Comparison of ENCODE assay signal across 8 cellular contexts in the genomic region with DNA sequence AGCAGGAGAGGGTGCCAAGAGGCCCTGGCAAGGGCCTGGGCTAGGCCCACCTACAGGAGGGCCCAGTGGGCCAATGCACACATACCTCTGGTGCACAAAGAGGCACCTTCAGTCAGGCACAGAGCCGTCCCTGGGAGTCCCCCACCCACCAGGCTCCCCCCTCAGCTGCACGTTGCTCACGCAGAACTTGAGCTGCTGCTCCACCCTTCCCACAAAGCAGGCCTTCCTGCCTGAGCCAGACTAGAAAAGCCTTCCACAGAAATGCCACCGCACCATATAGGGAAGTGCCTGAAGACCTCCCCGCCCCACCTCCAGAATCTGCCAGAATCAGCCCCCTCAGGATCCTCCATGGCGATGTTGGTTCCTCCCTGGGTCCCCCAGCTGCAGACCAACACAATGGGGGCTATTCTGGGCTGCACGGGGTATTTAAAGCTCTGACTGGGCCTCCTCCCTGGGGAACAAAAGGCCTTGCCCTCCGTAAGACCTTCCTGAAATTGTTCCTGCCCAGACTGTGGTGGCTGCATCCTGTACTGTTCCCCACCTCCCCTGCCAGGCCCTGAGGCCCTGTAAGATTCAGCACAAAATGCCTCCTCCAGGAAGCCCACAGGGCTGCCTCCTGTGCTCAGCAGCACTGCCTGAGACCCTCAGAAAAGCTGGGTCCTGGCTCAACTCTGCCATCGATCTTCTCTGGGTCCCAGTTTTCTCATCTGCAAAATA. TPM values are rescaled to one million over a fixed set of nuclear protein-coding genes. Genes with fewer than 3 reads are reported as not detected.
A peak's percentile ranks its signal among the peaks of the same experiment; 100 is the strongest.
DNase-seq lines count a peak whose midpoint lies in the region; ATAC-seq and TF ChIP-seq lines count a peak whose summit lies in the region.

No MANE protein-coding gene starts in this region.

- peak; percentile 56 for ATAC-seq in CD8-positive, alpha-beta T cell
- ATAC-seq in naive B cell (ENCODE audit: low read depth in 2 of 2), result peak; percentile 67 to 79

- in situ Hi-C loops in transverse colon (cut with MboI; ENCODE audit: low pct_ligation_motif_present in 1 of 4, low pct_unique_long_range_greater_than_20kb in 1 of 4, low sequenced_read_pairs in 3 of 4) (no loop called here), HAP-1 (cut with MboI; ENCODE audit: low sequenced_read_pairs) (no loop called here)

- POLR2A ChIA-PET in CD8-positive, alpha-beta T cell (lab: Charles Lee), result no interaction called here

- H3K36me3 ChIP-seq in CD8-positive, alpha-beta T cell (ENCODE audit: insufficient read depth, low read length), result no peaks in the 10 kb centered on the region
- H3K36me3 ChIP-seq in Peyer's patch (no peaks in the 10 kb centered on the region), transverse colon (no peaks in the 10 kb centered on the region), HAP-1 (replicated peaks) (no peaks in the 10 kb centered on the region)

- H3K4me1 Mint-ChIP-seq in CD8-positive, alpha-beta T cell (ENCODE audit: low read depth), result peaks cover 13% of the 10 kb centered on the region
- peaks cover 98% of the 10 kb centered on the region for H3K4me1 Mint-ChIP-seq in dendritic cell treated with granulocyte-macrophage colony-stimulating factor and Interleukin-4, amounts not matched to agents 40 ng/mL and 50 ng/mL, for 4 days (ENCODE audit: low read depth)
- H3K4me1 Mint-ChIP-seq in naive B cell (peaks cover 12 to 20% (median 18%) of the 10 kb centered on the region in 3 donors), immature natural killer cell (peaks cover 9 to 10% of the 10 kb centered on the region in 2 donors)

- TF ChIP-seq EP300 in transverse colon (IDR thresholded peaks at IDR 0.05; ENCODE audit: low read depth), result no peak

- H3K27ac Mint-ChIP-seq in CD8-positive, alpha-beta T cell, result peak overlapping the region; percentile 62
- peak overlapping the region; percentile 93 for H3K27ac Mint-ChIP-seq in dendritic cell treated with granulocyte-macrophage colony-stimulating factor and Interleukin-4, amounts not matched to agents 40 ng/mL and 50 ng/mL, for 4 days
- H3K27ac Mint-ChIP-seq in naive B cell, result peak overlapping the region in 4 of 6 donors; percentile 29 to 94 (median 51)
- H3K27ac Mint-ChIP-seq in immature natural killer cell, result peak overlapping the region in 1 of 6 donors; percentile 11

- TF ChIP-seq POLR2A in Peyer's patch (IDR thresholded peaks at IDR 0.05), result no peak
- TF ChIP-seq POLR2A in transverse colon (IDR thresholded peaks at IDR 0.05), result no peak

- DNase-seq in CD8-positive, alpha-beta T cell, result peak in 2 of 7 experiments; percentile 23 to 24
- no peak for DNase-seq in Peyer's patch
- DNase-seq in naive B cell, result peak; percentile 7
- DNase-seq in transverse colon, result no peak
- DNase-seq in immature natural killer cell, result no peak
- no peak for DNase-seq in HAP-1 (ENCODE audit: low spot score in 2 of 2)
- no peak for DNase-seq in NCI-H146 (lab: John Stamatoyannopoulos, UW)

- H3K27me3 ChIP-seq in CD8-positive, alpha-beta T cell (ENCODE audit: insufficient read depth, low read length), result no peaks in the 10 kb centered on the region
- H3K27me3 ChIP-seq in Peyer's patch (no peaks in the 10 kb centered on the region), transverse colon (no peaks in the 10 kb centered on the region), HAP-1 (ENCODE audit: low read depth) (no peaks in the 10 kb centered on the region)

- H3K4me3 ChIP-seq in CD8-positive, alpha-beta T cell (ENCODE audit: low read depth, low read length), result no peak overlapping the region
- H3K4me3 ChIP-seq in Peyer's patch, result no peak overlapping the region
- no peak overlapping the region for H3K4me3 ChIP-seq in transverse colon
- no peak overlapping the region for H3K4me3 ChIP-seq in HAP-1

- 70% methylated on average over 9 of the region's 9 CpGs; no CpG with 5 or more reads in 1 of the 2 donors for WGBS in transverse colon (ENCODE audit: low coverage in 1 of 2), 2 donors

- CTCF ChIA-PET in CD8-positive, alpha-beta T cell (lab: Charles Lee), result interaction anchor here (1.2 kb wide), 1 partner anchor 53 kb away, joined by 3 read pairs; no protein-coding TSS in a partner anchor

- no peaks in the 10 kb centered on the region for H3K9me3 ChIP-seq in CD8-positive, alpha-beta T cell (ENCODE audit: low read length)
- no peaks in the 10 kb centered on the region for H3K9me3 ChIP-seq in Peyer's patch
- no peaks in the 10 kb centered on the region for H3K9me3 ChIP-seq in transverse colon
- H3K9me3 ChIP-seq in HAP-1, result no peaks in the 10 kb centered on the region

- intact Hi-C loops in CD8-positive, alpha-beta T cell (cut with DNase I, micrococcal nuclease), result no loop called here
- intact Hi-C loops in dendritic cell treated with granulocyte-macrophage colony-stimulating factor and Interleukin-4, amounts not matched to agents 40 ng/mL and 50 ng/mL, for 4 days (cut with micrococcal nuclease), result no loop called here
- intact Hi-C loops in transverse colon (cut with DNase I; ENCODE audit: low total_unique reads), result no loop called here

- no peak for TF ChIP-seq CTCF in CD8-positive, alpha-beta T cell (IDR thresholded peaks at IDR 0.05)
- no peak for TF ChIP-seq CTCF in Peyer's patch (IDR thresholded peaks at IDR 0.05)
- no peak for TF ChIP-seq CTCF in transverse colon (IDR thresholded peaks at IDR 0.05)

- H3K27me3 Mint-ChIP-seq in CD8-positive, alpha-beta T cell (ENCODE audit: low read depth), result no peaks in the 10 kb centered on the region
- no peaks in the 10 kb centered on the region for H3K27me3 Mint-ChIP-seq in dendritic cell treated with granulocyte-macrophage colony-stimulating factor and Interleukin-4, amounts not matched to agents 40 ng/mL and 50 ng/mL, for 4 days
- no peaks in the 10 kb centered on the region for H3K27me3 Mint-ChIP-seq in naive B cell
- peaks cover 0 to 3% (median 0%) of the 10 kb centered on the region in 3 donors for H3K27me3 Mint-ChIP-seq in immature natural killer cell (ENCODE audit: low read depth in 3 of 3)

- no peak overlapping the region for H3K27ac ChIP-seq in CD8-positive, alpha-beta T cell (ENCODE audit: low read depth, low read length)
- H3K27ac ChIP-seq in Peyer's patch (peak overlapping the region; percentile 56 to 88 (median 76)), transverse colon (peak overlapping the region; percentile 74 to 98 (median 94))

- H3K4me3 Mint-ChIP-seq in CD8-positive, alpha-beta T cell, result no peak overlapping the region
- H3K4me3 Mint-ChIP-seq in dendritic cell treated with granulocyte-macrophage colony-stimulating factor and Interleukin-4, amounts not matched to agents 40 ng/mL and 50 ng/mL, for 4 days, result peak overlapping the region; percentile 58
- H3K4me3 Mint-ChIP-seq in naive B cell (peak overlapping the region in 3 of 8 donors; percentile 27 to 83 (median 78)), immature natural killer cell (no peak overlapping the region)

- H3K4me1 ChIP-seq in CD8-positive, alpha-beta T cell (ENCODE audit: insufficient read depth, low read length), result peaks cover 5% of the 10 kb centered on the region
- H3K4me1 ChIP-seq in Peyer's patch (peaks cover 0 to 76% (median 9%) of the 10 kb centered on the region in 4 donors), transverse colon (peaks cover 61 to 98% (median 76%) of the 10 kb centered on the region in 4 donors), HAP-1 (no peaks in the 10 kb centered on the region)

- no peaks in the 10 kb centered on the region for H3K9me3 Mint-ChIP-seq in CD8-positive, alpha-beta T cell
- H3K9me3 Mint-ChIP-seq in dendritic cell treated with granulocyte-macrophage colony-stimulating factor and Interleukin-4, amounts not matched to agents 40 ng/mL and 50 ng/mL, for 4 days, result no peaks in the 10 kb centered on the region
- H3K9me3 Mint-ChIP-seq in naive B cell (no peaks in the 10 kb centered on the region), immature natural killer cell (no peaks in the 10 kb centered on the region)

- H3K36me3 Mint-ChIP-seq in CD8-positive, alpha-beta T cell, result no peaks in the 10 kb centered on the region
- H3K36me3 Mint-ChIP-seq in dendritic cell treated with granulocyte-macrophage colony-stimulating factor and Interleukin-4, amounts not matched to agents 40 ng/mL and 50 ng/mL, for 4 days (ENCODE audit: low read depth), result no peaks in the 10 kb centered on the region
- H3K36me3 Mint-ChIP-seq in naive B cell (no peaks in the 10 kb centered on the region), immature natural killer cell (no peaks in the 10 kb centered on the region)

RNA-seq across cellular contexts. Expression of a gene that starts 27.2 kb away (rescaled TPM):
- total RNA-seq in CD8-positive, alpha-beta T cell, result 1 to 10 TPM; 3.6 to 5.1 TPM
- 100 to 1,000 TPM in 3 of 4 donors, 10 to 100 TPM in 1; 68.7 to 199 (median 122) TPM for total RNA-seq in Peyer's patch
- under 1 TPM in 1 of 6 donors, not detected in 5; 0.07 TPM for polyA plus RNA-seq in naive B cell (ENCODE audit: low read depth in 6 of 6)
- total RNA-seq in transverse colon, result 100 to 1,000 TPM; 107 to 343 (median 228) TPM
- polyA plus RNA-seq in immature natural killer cell, result under 1 TPM in 1 of 3 donors, not detected in 2; 0.19 TPM

Comparison
In these comparisons a context has a peak if more than half of its experiments do, and no peak if none do; other contexts are left out.
1. RNA of a gene that starts 27.2 kb away (total RNA-seq): 107 to 343 TPM in transverse colon and 68.7 to 199 TPM in Peyer's patch; 3.6 to 5.1 TPM in CD8-positive, alpha-beta T cell; every median in the first group is over 10 times any median in the second.